In genomic region chr16:46787909-46788308, GRCh38 we compare ENCODE assay signal across 17 cellular contexts. TPM values are rescaled to one million over a fixed set of nuclear protein-coding genes. Genes with fewer than 3 reads are reported as not detected.
DNase-seq lines count a peak whose midpoint lies in the region; ATAC-seq and TF ChIP-seq lines count a peak whose summit lies in the region.
"Had no signal": no experiment of that assay in that cellular context is flagged by ENCODE, and none has a peak within 500 bp of the region (broad histone marks: within the 10 kb centered on the region; RNA-seq: fewer than 3 reads in every experiment).

No MANE protein-coding gene starts in this region.

- no peak overlapping the region for H4K12ac ChIP-seq in trophoblast cell (ENCODE audit: low read depth, low read length)

- no peak overlapping the region for H3K9ac ChIP-seq in trophoblast cell (ENCODE audit: low read length)

- H3K4me2 ChIP-seq in OCI-LY7 (ENCODE audit: low read length), result peak overlapping the region; percentile 86
- no peak overlapping the region for H3K4me2 ChIP-seq in trophoblast cell (ENCODE audit: low read length)

- H3K4ac ChIP-seq in trophoblast cell (ENCODE audit: low read depth, low read length), result no peak overlapping the region

- WGBS in trophoblast cell (ENCODE audit: extremely low coverage, insufficient coverage, insufficient read length), result no CpG with 5 or more reads among the region's 1 CpG

- no peak overlapping the region for H2AFZ ChIP-seq in OCI-LY7 (ENCODE audit: low read length)
- H2AFZ ChIP-seq in trophoblast cell (ENCODE audit: insufficient read depth, low read length, poor library complexity), result no peak overlapping the region

- H4K91ac ChIP-seq in trophoblast cell (ENCODE audit: low read depth, low read length), result no peak overlapping the region

- intact Hi-C loops in OCI-LY7 (cut with micrococcal nuclease; ENCODE audit: unreplicated experiment), result no loop called here

- no peaks in the 10 kb centered on the region for H3K9me2 ChIP-seq in OCI-LY7 (ENCODE audit: insufficient read depth, low read length)

- H3K36me3 ChIP-seq in OCI-LY7 (ENCODE audit: insufficient read depth, low read length), result peaks cover 4% of the 10 kb centered on the region; the same call in 1 of the 2 replicates
- H3K36me3 ChIP-seq in trophoblast cell (ENCODE audit: control insufficient read depth in 1 of 2, insufficient read depth in 2 of 2, low read length in 2 of 2), result peaks cover 1 to 2% of the 10 kb centered on the region in 2 experiments
- H3K36me3 ChIP-seq: adrenal gland, left ventricle myocardium inferior, sigmoid colon, tibial artery had no signal

- no peak overlapping the region for H3K18ac ChIP-seq in trophoblast cell (ENCODE audit: low read length)

- H2BK120ac ChIP-seq in trophoblast cell (ENCODE audit: insufficient read depth, low read length, poor library complexity), result no peak overlapping the region

- H3K79me2 ChIP-seq in OCI-LY7 (ENCODE audit: insufficient read depth, low read depth, low read length) (no peaks in the 10 kb centered on the region), trophoblast cell (ENCODE audit: control insufficient read depth, insufficient read depth, low read length, poor library complexity) (peaks cover 4% of the 10 kb centered on the region)

- peak overlapping the region; percentile 81 for H3K27ac ChIP-seq in OCI-LY7 (ENCODE audit: low read depth, low read length, poor library complexity, severe bottlenecking)
- H3K27ac ChIP-seq in trophoblast cell (ENCODE audit: low read depth, low read length), result peak overlapping the region; percentile 21
- H3K27ac ChIP-seq: adrenal gland, sigmoid colon, tibial artery had no signal

- H2AK5ac ChIP-seq in trophoblast cell (ENCODE audit: low read length), result no peak overlapping the region

- H3K9me3 ChIP-seq in OCI-LY7 (ENCODE audit: low read length) (peaks cover 16% of the 10 kb centered on the region; the same call in 1 of the 2 replicates), trophoblast cell (ENCODE audit: insufficient read depth, low read depth, low read length) (peaks cover 2% of the 10 kb centered on the region)
- H3K9me3 ChIP-seq: adrenal gland had no signal

- ATAC-seq in GM18498 (IDR thresholded peaks at IDR 0.05; ENCODE audit: unreplicated experiment), result peak; percentile 24
- ATAC-seq in HG02870 (IDR thresholded peaks at IDR 0.05; ENCODE audit: unreplicated experiment), result peak; percentile 30
- ATAC-seq in HG02678 (IDR thresholded peaks at IDR 0.05; ENCODE audit: unreplicated experiment), result no peak

- no peak overlapping the region for H2BK5ac ChIP-seq in trophoblast cell (ENCODE audit: low read depth, low read length, poor library complexity)

- H4K8ac ChIP-seq in trophoblast cell (ENCODE audit: low read depth, low read length), result no peak overlapping the region

- POLR2A ChIA-PET in OCI-LY7 (lab: Charles Lee), result interaction anchor here (0.6 to 1.4 kb wide), 8 partner anchors 9 to 218 kb away, joined by 3 to 10 read pairs (median 4); partner anchors contain the start of gene GPT2

- no peak for TF ChIP-seq CTCF in OCI-LY7 (conservative IDR thresholded peaks at IDR 0.05; ENCODE audit: low read length)

- H4K20me1 ChIP-seq in OCI-LY7 (ENCODE audit: insufficient read depth, low read length), result no peaks in the 10 kb centered on the region

- peaks cover 43% of the 10 kb centered on the region for H3K4me1 ChIP-seq in OCI-LY7 (ENCODE audit: insufficient read depth, low read length, poor library complexity, severe bottlenecking)
- peaks cover 13 to 23% of the 10 kb centered on the region in 2 experiments for H3K4me1 ChIP-seq in trophoblast cell (ENCODE audit: control insufficient read depth in 1 of 2, insufficient read depth in 2 of 2, low read length in 2 of 2)
- H3K4me1 ChIP-seq: adrenal gland had no signal

- H2BK12ac ChIP-seq in trophoblast cell (ENCODE audit: low read length), result no peak overlapping the region

- no peak overlapping the region for H3K23ac ChIP-seq in trophoblast cell (ENCODE audit: low read length)

- H3K27me3 ChIP-seq in trophoblast cell (ENCODE audit: insufficient read depth, low read length), result no peaks in the 10 kb centered on the region
- H3K27me3 ChIP-seq: adrenal gland, sigmoid colon, tibial artery had no signal

- CTCF ChIA-PET in OCI-LY7 (lab: Charles Lee; ENCODE audit: unreplicated experiment), result no interaction called here

- H3K79me1 ChIP-seq in trophoblast cell (ENCODE audit: low read length), result peaks cover 30% of the 10 kb centered on the region

- DNase-seq in OCI-LY7 (ENCODE audit: low spot score) (peak; percentile 73), trophoblast cell (no peak), T-helper 2 cell (no peak), cerebellum (ENCODE audit: low spot score) (no peak)
- no peak for DNase-seq in activated CD8-positive, alpha-beta memory T cell treated with anti-CD3 and anti-CD28 coated beads, Interleukin-2, amount 50 U/mL, for 4 hours
- DNase-seq: adrenal gland; C1 segment of cervical spinal cord; endodermal cell; left ventricle myocardium inferior; NCI-H2171; occipital lobe; sigmoid colon; stimulated activated CD4-positive, alpha-beta T cell treated with anti-CD3 and anti-CD28 coated beads, Interleukin-4, amount 100 ng/mL, for 24 hours; tibial artery had no signal

- no TSS peak for BruUV-seq in OCI-LY7 (replicated peaks; lab: Mats Ljungman, UMichigan)

- H3K4me3 ChIP-seq in OCI-LY7 (ENCODE audit: low read depth, low read length, poor library complexity, severe bottlenecking) (peak overlapping the region; percentile 4), trophoblast cell (ENCODE audit: low read depth, low read length) (no peak overlapping the region)
- H3K4me3 ChIP-seq: adrenal gland, left ventricle myocardium inferior, sigmoid colon, tibial artery had no signal

- no peak overlapping the region for H3K14ac ChIP-seq in trophoblast cell (ENCODE audit: low read length)

RNA-seq across cellular contexts. Expression of gene MYLK3, which starts 39.8 kb away (rescaled TPM):
- total RNA-seq in OCI-LY7 (2014; rRNA removed; shearing (Covaris generic)), result 0.44 and 2.3 TPM in 2 replicates
- 0.97 and 1.3 TPM in 2 replicates for total RNA-seq in OCI-LY7 (2022)
- 1.8 and 2.2 TPM in 2 replicates for polyA plus RNA-seq in trophoblast cell (2013)
- total RNA-seq in cerebellum, result 1.3 TPM

RNA-seq across cellular contexts. Expression of gene C16orf87, which starts 43.1 kb away (rescaled TPM):
- total RNA-seq in OCI-LY7 (2014; rRNA removed; shearing (Covaris generic)), result 9.1 and 14.9 TPM in 2 replicates
- total RNA-seq in OCI-LY7 (2022) (21.1 and 22.1 TPM in 2 replicates), cerebellum (16.8 TPM)
- 30.3 and 33.4 TPM in 2 replicates for polyA plus RNA-seq in trophoblast cell (2013)
